Comparison of ENCODE assay signal across 1 cellular context in the genomic region with DNA sequence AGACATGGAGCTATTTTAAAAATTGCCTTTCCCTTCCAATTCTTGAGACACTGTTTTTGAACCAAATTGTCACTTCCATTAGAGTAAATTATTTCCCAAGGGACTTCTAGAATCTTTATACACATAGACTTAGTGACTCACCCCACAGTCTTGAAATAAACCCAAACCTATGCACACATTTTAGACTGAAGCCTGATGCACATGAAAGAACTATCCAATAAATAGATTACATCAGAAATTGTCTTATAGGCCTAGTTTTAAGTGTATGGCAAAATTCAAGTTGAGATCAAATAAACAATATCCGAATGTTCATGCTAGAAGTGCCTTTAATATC.
TF ChIP-seq lines count a peak whose summit lies in the region.

No MANE protein-coding gene starts in this region.

TF ChIP-seq in HepG2, 621 proteins besides CTCF, POLR2A, EP300 and RAD21 (continued from another document):
- TF ChIP-seq, protein P1, sequence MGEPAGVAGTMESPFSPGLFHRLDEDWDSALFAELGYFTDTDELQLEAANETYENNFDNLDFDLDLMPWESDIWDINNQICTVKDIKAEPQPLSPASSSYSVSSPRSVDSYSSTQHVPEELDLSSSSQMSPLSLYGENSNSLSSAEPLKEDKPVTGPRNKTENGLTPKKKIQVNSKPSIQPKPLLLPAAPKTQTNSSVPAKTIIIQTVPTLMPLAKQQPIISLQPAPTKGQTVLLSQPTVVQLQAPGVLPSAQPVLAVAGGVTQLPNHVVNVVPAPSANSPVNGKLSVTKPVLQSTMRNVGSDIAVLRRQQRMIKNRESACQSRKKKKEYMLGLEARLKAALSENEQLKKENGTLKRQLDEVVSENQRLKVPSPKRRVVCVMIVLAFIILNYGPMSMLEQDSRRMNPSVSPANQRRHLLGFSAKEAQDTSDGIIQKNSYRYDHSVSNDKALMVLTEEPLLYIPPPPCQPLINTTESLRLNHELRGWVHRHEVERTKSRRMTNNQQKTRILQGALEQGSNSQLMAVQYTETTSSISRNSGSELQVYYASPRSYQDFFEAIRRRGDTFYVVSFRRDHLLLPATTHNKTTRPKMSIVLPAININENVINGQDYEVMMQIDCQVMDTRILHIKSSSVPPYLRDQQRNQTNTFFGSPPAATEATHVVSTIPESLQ (CRISPR knock-in tag; conservative IDR thresholded peaks at IDR 0.05), result no peak
- TF ChIP-seq ZNF260 (CRISPR knock-in tag; IDR thresholded peaks at IDR 0.05; ENCODE audit: borderline replicate concordance, low read depth), result no peak
- TF ChIP-seq HMGA1 (CRISPR knock-in tag; conservative IDR thresholded peaks at IDR 0.05), result no peak
- TF ChIP-seq SPEN (CRISPR knock-in tag; IDR thresholded peaks at IDR 0.05; ENCODE audit: low read depth), result no peak
- no peak for TF ChIP-seq SOX13 (IDR thresholded peaks at IDR 0.05)
- no peak for TF ChIP-seq SOX13 (CRISPR knock-in tag; conservative IDR thresholded peaks at IDR 0.05 in 1 of 2, IDR thresholded peaks at IDR 0.05 in 1 of 2)
- no peak for TF ChIP-seq RFX5 (IDR thresholded peaks at IDR 0.05; ENCODE audit: low read depth, low read length)
- TF ChIP-seq REL (CRISPR knock-in tag; conservative IDR thresholded peaks at IDR 0.05), result no peak
- no peak for TF ChIP-seq NCOA2 (CRISPR knock-in tag; IDR thresholded peaks at IDR 0.05)
- no peak for TF ChIP-seq HDAC6 (IDR thresholded peaks at IDR 0.05; ENCODE audit: low read depth, low read length)
- TF ChIP-seq ELF1 (CRISPR knock-in tag; IDR thresholded peaks at IDR 0.05), result no peak
- TF ChIP-seq ARNT2 (CRISPR knock-in tag; IDR thresholded peaks at IDR 0.05; ENCODE audit: low read depth), result no peak
- TF ChIP-seq, protein P2, sequence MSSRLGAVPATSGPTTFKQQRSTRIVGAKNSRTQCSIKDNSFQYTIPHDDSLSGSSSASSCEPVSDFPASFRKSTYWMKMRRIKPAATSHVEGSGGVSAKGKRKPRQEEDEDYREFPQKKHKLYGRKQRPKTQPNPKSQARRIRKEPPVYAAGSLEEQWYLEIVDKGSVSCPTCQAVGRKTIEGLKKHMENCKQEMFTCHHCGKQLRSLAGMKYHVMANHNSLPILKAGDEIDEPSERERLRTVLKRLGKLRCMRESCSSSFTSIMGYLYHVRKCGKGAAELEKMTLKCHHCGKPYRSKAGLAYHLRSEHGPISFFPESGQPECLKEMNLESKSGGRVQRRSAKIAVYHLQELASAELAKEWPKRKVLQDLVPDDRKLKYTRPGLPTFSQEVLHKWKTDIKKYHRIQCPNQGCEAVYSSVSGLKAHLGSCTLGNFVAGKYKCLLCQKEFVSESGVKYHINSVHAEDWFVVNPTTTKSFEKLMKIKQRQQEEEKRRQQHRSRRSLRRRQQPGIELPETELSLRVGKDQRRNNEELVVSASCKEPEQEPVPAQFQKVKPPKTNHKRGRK (CRISPR knock-in tag; IDR thresholded peaks at IDR 0.05), result no peak
- TF ChIP-seq, protein P3, sequence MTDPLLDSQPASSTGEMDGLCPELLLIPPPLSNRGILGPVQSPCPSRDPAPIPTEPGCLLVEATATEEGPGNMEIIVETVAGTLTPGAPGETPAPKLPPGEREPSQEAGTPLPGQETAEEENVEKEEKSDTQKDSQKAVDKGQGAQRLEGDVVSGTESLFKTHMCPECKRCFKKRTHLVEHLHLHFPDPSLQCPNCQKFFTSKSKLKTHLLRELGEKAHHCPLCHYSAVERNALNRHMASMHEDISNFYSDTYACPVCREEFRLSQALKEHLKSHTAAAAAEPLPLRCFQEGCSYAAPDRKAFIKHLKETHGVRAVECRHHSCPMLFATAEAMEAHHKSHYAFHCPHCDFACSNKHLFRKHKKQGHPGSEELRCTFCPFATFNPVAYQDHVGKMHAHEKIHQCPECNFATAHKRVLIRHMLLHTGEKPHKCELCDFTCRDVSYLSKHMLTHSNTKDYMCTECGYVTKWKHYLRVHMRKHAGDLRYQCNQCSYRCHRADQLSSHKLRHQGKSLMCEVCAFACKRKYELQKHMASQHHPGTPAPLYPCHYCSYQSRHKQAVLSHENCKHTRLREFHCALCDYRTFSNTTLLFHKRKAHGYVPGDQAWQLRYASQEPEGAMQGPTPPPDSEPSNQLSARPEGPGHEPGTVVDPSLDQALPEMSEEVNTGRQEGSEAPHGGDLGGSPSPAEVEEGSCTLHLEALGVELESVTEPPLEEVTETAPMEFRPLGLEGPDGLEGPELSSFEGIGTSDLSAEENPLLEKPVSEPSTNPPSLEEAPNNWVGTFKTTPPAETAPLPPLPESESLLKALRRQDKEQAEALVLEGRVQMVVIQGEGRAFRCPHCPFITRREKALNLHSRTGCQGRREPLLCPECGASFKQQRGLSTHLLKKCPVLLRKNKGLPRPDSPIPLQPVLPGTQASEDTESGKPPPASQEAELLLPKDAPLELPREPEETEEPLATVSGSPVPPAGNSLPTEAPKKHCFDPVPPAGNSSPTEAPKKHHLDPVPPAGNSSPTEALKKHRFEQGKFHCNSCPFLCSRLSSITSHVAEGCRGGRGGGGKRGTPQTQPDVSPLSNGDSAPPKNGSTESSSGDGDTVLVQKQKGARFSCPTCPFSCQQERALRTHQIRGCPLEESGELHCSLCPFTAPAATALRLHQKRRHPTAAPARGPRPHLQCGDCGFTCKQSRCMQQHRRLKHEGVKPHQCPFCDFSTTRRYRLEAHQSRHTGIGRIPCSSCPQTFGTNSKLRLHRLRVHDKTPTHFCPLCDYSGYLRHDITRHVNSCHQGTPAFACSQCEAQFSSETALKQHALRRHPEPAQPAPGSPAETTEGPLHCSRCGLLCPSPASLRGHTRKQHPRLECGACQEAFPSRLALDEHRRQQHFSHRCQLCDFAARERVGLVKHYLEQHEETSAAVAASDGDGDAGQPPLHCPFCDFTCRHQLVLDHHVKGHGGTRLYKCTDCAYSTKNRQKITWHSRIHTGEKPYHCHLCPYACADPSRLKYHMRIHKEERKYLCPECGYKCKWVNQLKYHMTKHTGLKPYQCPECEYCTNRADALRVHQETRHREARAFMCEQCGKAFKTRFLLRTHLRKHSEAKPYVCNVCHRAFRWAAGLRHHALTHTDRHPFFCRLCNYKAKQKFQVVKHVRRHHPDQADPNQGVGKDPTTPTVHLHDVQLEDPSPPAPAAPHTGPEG (CRISPR knock-in tag; IDR thresholded peaks at IDR 0.05), result no peak
- TF ChIP-seq, protein P4, sequence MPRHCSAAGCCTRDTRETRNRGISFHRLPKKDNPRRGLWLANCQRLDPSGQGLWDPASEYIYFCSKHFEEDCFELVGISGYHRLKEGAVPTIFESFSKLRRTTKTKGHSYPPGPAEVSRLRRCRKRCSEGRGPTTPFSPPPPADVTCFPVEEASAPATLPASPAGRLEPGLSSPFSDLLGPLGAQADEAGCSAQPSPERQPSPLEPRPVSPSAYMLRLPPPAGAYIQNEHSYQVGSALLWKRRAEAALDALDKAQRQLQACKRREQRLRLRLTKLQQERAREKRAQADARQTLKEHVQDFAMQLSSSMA (CRISPR knock-in tag; IDR thresholded peaks at IDR 0.05), result no peak
- TF ChIP-seq ZNF468 (CRISPR knock-in tag; IDR thresholded peaks at IDR 0.05), result no peak
- no peak for TF ChIP-seq ZNF775 (CRISPR knock-in tag; IDR thresholded peaks at IDR 0.05; ENCODE audit: borderline replicate concordance)
- no peak for TF ChIP-seq ZFP1 (CRISPR knock-in tag; IDR thresholded peaks at IDR 0.05)
- TF ChIP-seq SMAD3 (CRISPR knock-in tag; IDR thresholded peaks at IDR 0.05), result no peak
